ENCODE assay signal across 8 cellular contexts in genomic region chr15:40038654-40039543, GRCh38. TPM values are rescaled to one million over a fixed set of nuclear protein-coding genes. Genes with fewer than 3 reads are reported as not detected.
A peak's percentile ranks its signal among the peaks of the same experiment; 100 is the strongest.
DNase-seq lines count a peak whose midpoint lies in the region; ATAC-seq and TF ChIP-seq lines count a peak whose summit lies in the region.

Gene SRP14 (minus strand): TSS chr15:40039181. CDS start chr15:40039116, 65 bp downstream.

- H3K9me3 ChIP-seq in trophoblast cell (ENCODE audit: insufficient read depth, low read depth, low read length) = no peaks in the 10 kb centered on the region
- H3K9me3 ChIP-seq in tibial nerve = no peaks in the 10 kb centered on the region

- peak within 1 kb of the TSS; percentile 17 for H3K4ac ChIP-seq in trophoblast cell (ENCODE audit: low read depth, low read length)

- no peaks in the 10 kb centered on the region for H3K27me3 Mint-ChIP-seq in T-cell

- H2AK5ac ChIP-seq in trophoblast cell (ENCODE audit: low read length) = peak within 1 kb of the TSS; percentile 39

- H2AFZ ChIP-seq in trophoblast cell (ENCODE audit: insufficient read depth, low read length, poor library complexity) = peak within 1 kb of the TSS; percentile 50

- peak within 1 kb of the TSS; percentile 85 for H4K12ac ChIP-seq in trophoblast cell (ENCODE audit: low read depth, low read length)

- H2BK5ac ChIP-seq in trophoblast cell (ENCODE audit: low read depth, low read length, poor library complexity) = peak within 1 kb of the TSS; percentile 32

- H3K36me3 ChIP-seq in trophoblast cell (ENCODE audit: control insufficient read depth in 1 of 2, insufficient read depth in 2 of 2, low read length in 2 of 2) (peaks cover 7 to 16% of the 10 kb centered on the region in 2 experiments), tibial nerve (peaks cover 0 to 34% (median 0%) of the 10 kb centered on the region in 3 donors)

- H3K23ac ChIP-seq in trophoblast cell (ENCODE audit: low read length) = no peak within 1 kb of the TSS

- peaks cover 10% of the 10 kb centered on the region for H3K79me2 ChIP-seq in trophoblast cell (ENCODE audit: control insufficient read depth, insufficient read depth, low read length, poor library complexity)

- H3K14ac ChIP-seq in trophoblast cell (ENCODE audit: low read length) = peak within 1 kb of the TSS; percentile 71

- peak; percentile 45 to 85 for TF ChIP-seq POLR2A in tibial nerve (IDR thresholded peaks at IDR 0.05)

- H3K27me3 ChIP-seq in trophoblast cell (ENCODE audit: insufficient read depth, low read length) = no peaks in the 10 kb centered on the region
- no peaks in the 10 kb centered on the region for H3K27me3 ChIP-seq in tibial nerve

- peaks cover 33% of the 10 kb centered on the region for H3K36me3 Mint-ChIP-seq in T-cell

- no peak within 1 kb of the TSS for H2BK12ac ChIP-seq in trophoblast cell (ENCODE audit: low read length)

- TF ChIP-seq CTCF in GM13977 (IDR thresholded peaks at IDR 0.05; ENCODE audit: extremely low read depth, insufficient read depth, missing control alignments) (no peak), tibial nerve (IDR thresholded peaks at IDR 0.05) (peak in 3 of 5 experiments; percentile 25 to 83 (median 79))

- in situ Hi-C loops in GM13977 (cut with MboI; ENCODE audit: low pct_unique_long_range_greater_than_20kb, low sequenced_read_pairs, unreplicated experiment) = loop anchor here (25.0 kb wide), 1 partner anchor 373 kb away; the partner anchor contains the start of gene IVD

- H3K4me3 Mint-ChIP-seq in T-cell = peak within 1 kb of the TSS; percentile 96 to 100 (median 99)

- H2BK120ac ChIP-seq in trophoblast cell (ENCODE audit: insufficient read depth, low read length, poor library complexity) = peak within 1 kb of the TSS; percentile 70

- peak within 1 kb of the TSS; percentile 91 for H3K4me3 ChIP-seq in trophoblast cell (ENCODE audit: low read depth, low read length)
- peak within 1 kb of the TSS; percentile 68 to 79 (median 78) for H3K4me3 ChIP-seq in tibial nerve

- peak; percentile 93 for ATAC-seq in HG02870 (IDR thresholded peaks at IDR 0.05; ENCODE audit: unreplicated experiment)
- ATAC-seq in T-cell (replicated peaks in 1 of 4) = peak; percentile 96 to 98 (median 98)

- peak within 1 kb of the TSS; percentile 90 for H3K9ac ChIP-seq in trophoblast cell (ENCODE audit: low read length)

- no peaks in the 10 kb centered on the region for H3K9me3 Mint-ChIP-seq in T-cell

- CTCF ChIA-PET in T-cell (lab: Charles Lee) = interaction anchor here in 1 of 2 donors (0.6 to 1.0 kb wide), 7 partner anchors 8 to 236 kb away, joined by 3 to 7 read pairs (median 3); no protein-coding TSS in a partner anchor

- H3K4me1 Mint-ChIP-seq in T-cell = peaks cover 45 to 61% (median 50%) of the 10 kb centered on the region in 3 donors

- peak; percentile 92 for DNase-seq in GM13977 (ENCODE audit: low spot score)
- peak; percentile 87 for DNase-seq in NCI-H146 (lab: John Stamatoyannopoulos, UW)
- peak; percentile 83 to 95 (median 92) for DNase-seq in T-cell
- peak; percentile 97 for DNase-seq in cardiac septum (ENCODE audit: low spot score)
- peak; percentile 93 to 95 for DNase-seq in trophoblast cell
- DNase-seq in tibial nerve (ENCODE audit: low spot score in 2 of 2) = peak; percentile 88 to 91

- POLR2A ChIA-PET in T-cell (lab: Charles Lee) = interaction anchor here in 1 of 2 donors (0.6 kb wide), 1 partner anchor 77 kb away, joined by 3 read pairs; no protein-coding TSS in a partner anchor

- intact Hi-C loops in cardiac septum (cut with DNase I) = loop anchor here (10.0 kb wide), 1 partner anchor 254 kb away; the partner anchor contains the start of gene FSIP1

- H3K4me2 ChIP-seq in trophoblast cell (ENCODE audit: low read length) = peak within 1 kb of the TSS; percentile 84

- H3K79me1 ChIP-seq in trophoblast cell (ENCODE audit: low read length) = peaks cover 8% of the 10 kb centered on the region

- peak within 1 kb of the TSS; percentile 82 for H4K8ac ChIP-seq in trophoblast cell (ENCODE audit: low read depth, low read length)

- H3K27ac ChIP-seq in adipose tissue (ENCODE audit: low read depth, low read length) (peak within 1 kb of the TSS; percentile 69), trophoblast cell (ENCODE audit: low read depth, low read length) (peak within 1 kb of the TSS; percentile 74), tibial nerve (peak within 1 kb of the TSS; percentile 91 to 96 (median 95))

- H3K4me1 ChIP-seq in trophoblast cell (ENCODE audit: control insufficient read depth in 1 of 2, insufficient read depth in 2 of 2, low read length in 2 of 2) (peaks cover 0 to 4% of the 10 kb centered on the region in 2 experiments), tibial nerve (peaks cover 0 to 37% (median 8%) of the 10 kb centered on the region in 4 donors)

- peak within 1 kb of the TSS; percentile 98 for H3K27ac Mint-ChIP-seq in T-cell

- H3K18ac ChIP-seq in trophoblast cell (ENCODE audit: low read length) = peak within 1 kb of the TSS; percentile 50

- peak in 1 of 2 donors; percentile 98 for TF ChIP-seq EP300 in tibial nerve (IDR thresholded peaks at IDR 0.05)

- peak within 1 kb of the TSS; percentile 47 for H4K91ac ChIP-seq in trophoblast cell (ENCODE audit: low read depth, low read length)

- 0 to 1% (median 1%) methylated on average over 57 to 59 of the region's 59 CpGs for whole genome bisulfite sequencing in adipose tissue, 3 donors
- WGBS in trophoblast cell (ENCODE audit: extremely low coverage, insufficient coverage, insufficient read length) = no CpG with 5 or more reads among the region's 59 CpGs
- WGBS in tibial nerve, 2 donors = 0% methylated on average over 52 to 53 of the region's 59 CpGs

RNA-seq across cellular contexts. Expression of gene SRP14, which starts in this region (rescaled TPM):
- total RNA-seq in T-cell = 100 to 1,000 TPM; 115 to 128 (median 119) TPM
- 100 to 1,000 TPM; 133 to 547 (median 274) TPM for polyA plus RNA-seq in adipose tissue
- 168 TPM for total RNA-seq in cardiac septum
- polyA plus RNA-seq in trophoblast cell (2013) = 497 and 515 TPM in 2 replicates
- 100 to 1,000 TPM; 194 to 357 (median 229) TPM for total RNA-seq in tibial nerve

Comparison
In these comparisons a context has a peak if more than half of its experiments do, and no peak if none do; other contexts are left out.
1. Peak in every context shown above with its lines: DNase-seq, ATAC-seq, H3K4me3 ChIP-seq and H3K27ac ChIP-seq.